In the genomic region with DNA sequence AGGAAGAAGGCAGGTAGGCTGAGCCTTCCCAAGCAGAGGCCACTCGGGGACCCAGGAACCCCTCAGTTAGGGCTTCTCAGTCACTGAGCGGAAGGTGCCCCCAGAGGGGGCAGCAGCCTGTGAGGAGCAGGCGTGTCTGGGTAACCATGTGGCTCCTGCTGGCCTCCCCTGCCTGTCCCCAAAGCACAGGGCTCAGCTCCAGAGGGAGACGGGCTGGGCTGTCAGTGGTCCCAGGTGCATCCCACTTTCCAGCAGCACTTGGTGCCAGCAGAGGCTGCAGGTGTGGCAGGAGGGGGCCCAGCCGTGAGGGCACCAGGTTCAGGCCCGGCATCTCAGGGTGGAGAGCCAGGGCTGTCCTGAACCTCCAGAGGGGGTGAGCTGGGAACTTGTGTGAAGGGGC, we compare ENCODE assay signal across 21 cellular contexts. TPM values are rescaled to one million over a fixed set of nuclear protein-coding genes. Genes with fewer than 3 reads are reported as not detected.
A peak's percentile ranks its signal among the peaks of the same experiment; 100 is the strongest.
DNase-seq lines count a peak whose midpoint lies in the region; ATAC-seq and TF ChIP-seq lines count a peak whose summit lies in the region.
"Had no signal": no experiment of that assay in that cellular context is flagged by ENCODE, and none has a peak within 500 bp of the region (broad histone marks: within the 10 kb centered on the region; RNA-seq: fewer than 3 reads in every experiment).

No MANE protein-coding gene starts in this region.

- no peaks in the 10 kb centered on the region for H3K9me3 ChIP-seq in CD8-positive, alpha-beta T cell (ENCODE audit: low read length)
- peaks cover 3% of the 10 kb centered on the region for H3K9me3 ChIP-seq in WERI-Rb-1 (ENCODE audit: severe bottlenecking)
- H3K9me3 ChIP-seq: Peyer's patch had no signal

- ATAC-seq in CD8-positive, alpha-beta T cell: no peak
- ATAC-seq in stimulated activated effector memory CD8-positive, alpha-beta T cell treated with anti-CD3 and anti-CD28 coated beads, Interleukin-12 subunit alpha, Interleukin-12 subunit beta, amount 100 ng/mL, for 72 hours: no peak
- no peak for ATAC-seq in HG02678 (IDR thresholded peaks at IDR 0.05; ENCODE audit: unreplicated experiment)
- ATAC-seq: HCT116, Right ventricle myocardium inferior had no signal

- no peak overlapping the region for H3K4me3 ChIP-seq in CD8-positive, alpha-beta T cell (ENCODE audit: low read depth, low read length)
- no peak overlapping the region for H3K4me3 ChIP-seq in WERI-Rb-1 (ENCODE audit: low read depth, low read length)
- H3K4me3 ChIP-seq: Peyer's patch had no signal

- H3K27me3 ChIP-seq in CD8-positive, alpha-beta T cell (ENCODE audit: insufficient read depth, low read length): no peaks in the 10 kb centered on the region
- no peaks in the 10 kb centered on the region for H3K27me3 ChIP-seq in WERI-Rb-1 (ENCODE audit: insufficient read depth, low read depth, severe bottlenecking)
- H3K27me3 ChIP-seq: Peyer's patch had no signal

- no peaks in the 10 kb centered on the region for H3K9me3 Mint-ChIP-seq in activated naive CD4-positive, alpha-beta T cell treated with anti-CD3 and anti-CD28 coated beads for 36 hours
- no peaks in the 10 kb centered on the region for H3K9me3 Mint-ChIP-seq in CD8-positive, alpha-beta T cell
- no peaks in the 10 kb centered on the region for H3K9me3 Mint-ChIP-seq in stimulated activated effector memory CD8-positive, alpha-beta T cell treated with anti-CD3 and anti-CD28 coated beads, Interleukin-12 subunit alpha, Interleukin-12 subunit beta, amount 100 ng/mL, for 72 hours
- H3K9me3 Mint-ChIP-seq in activated CD4-positive, alpha-beta memory T cell treated with anti-CD3 and anti-CD28 coated beads for 36 hours: no peaks in the 10 kb centered on the region
- H3K9me3 Mint-ChIP-seq: CD4-positive, alpha-beta T cell; IgD-negative memory B cell had no signal

- intact Hi-C loops in activated naive CD4-positive, alpha-beta T cell treated with anti-CD3 and anti-CD28 coated beads for 36 hours (cut with micrococcal nuclease): no loop called here
- intact Hi-C loops in CD8-positive, alpha-beta T cell (cut with DNase I, micrococcal nuclease): no loop called here
- intact Hi-C loops in activated CD4-positive, alpha-beta memory T cell treated with anti-CD3 and anti-CD28 coated beads for 36 hours (cut with micrococcal nuclease): no loop called here

- H3K4me1 ChIP-seq in CD8-positive, alpha-beta T cell (ENCODE audit: insufficient read depth, low read length): peaks cover 5% of the 10 kb centered on the region

- DNase-seq in activated naive CD4-positive, alpha-beta T cell treated with anti-CD3 and anti-CD28 coated beads for 36 hours: no peak
- DNase-seq in activated naive CD4-positive, alpha-beta T cell treated with Interleukin-2 at 50 U/mL for 16 hours: no peak
- no peak for DNase-seq in CD8-positive, alpha-beta T cell
- DNase-seq in WERI-Rb-1: no peak
- no peak for DNase-seq in stimulated activated effector memory CD8-positive, alpha-beta T cell treated with anti-CD3 and anti-CD28 coated beads, Interleukin-12 subunit alpha, Interleukin-12 subunit beta, amount 100 ng/mL, for 72 hours (ENCODE audit: low spot score in 2 of 2)
- no peak for DNase-seq in activated CD4-positive, alpha-beta memory T cell treated with anti-CD3 and anti-CD28 coated beads for 36 hours
- DNase-seq: CD4-positive, alpha-beta T cell; GOT3; Kasumi-1; NCI-H1417; NCI-H1694 treated with DMSO at 0.1 percent for 48 hours; NCI-H2081 treated with DMSO at 0.1 percent for 48 hours; NCI-H2171 treated with DMSO at 0.1 percent for 48 hours; NCI-H524 treated with DMSO at 0.1 percent for 48 hours; NCI-H82; Peyer's patch had no signal

- no peaks in the 10 kb centered on the region for H3K4me1 Mint-ChIP-seq in activated naive CD4-positive, alpha-beta T cell treated with anti-CD3 and anti-CD28 coated beads for 36 hours (ENCODE audit: low read depth)
- no peaks in the 10 kb centered on the region for H3K4me1 Mint-ChIP-seq in CD8-positive, alpha-beta T cell (ENCODE audit: low read depth)
- no peaks in the 10 kb centered on the region for H3K4me1 Mint-ChIP-seq in stimulated activated effector memory CD8-positive, alpha-beta T cell treated with anti-CD3 and anti-CD28 coated beads, Interleukin-12 subunit alpha, Interleukin-12 subunit beta, amount 100 ng/mL, for 72 hours
- H3K4me1 Mint-ChIP-seq in activated CD4-positive, alpha-beta memory T cell treated with anti-CD3 and anti-CD28 coated beads for 36 hours (ENCODE audit: low read depth): no peaks in the 10 kb centered on the region
- H3K4me1 Mint-ChIP-seq: IgD-negative memory B cell had no signal

- H3K36me3 ChIP-seq in CD8-positive, alpha-beta T cell (ENCODE audit: insufficient read depth, low read length): peaks cover 42% of the 10 kb centered on the region
- peaks cover 56% of the 10 kb centered on the region for H3K36me3 ChIP-seq in WERI-Rb-1

- POLR2A ChIA-PET in CD8-positive, alpha-beta T cell (lab: Charles Lee): no interaction called here
- POLR2A ChIA-PET in activated CD4-positive, alpha-beta memory T cell treated with anti-CD3 and anti-CD28 coated beads for 36 hours (lab: Charles Lee): interaction anchor here (1.2 to 2.4 kb wide), 2 partner anchors 13 to 32 kb away, joined by 3 to 8 read pairs; a partner anchor contains a TSS

- H3K27me3 Mint-ChIP-seq in activated naive CD4-positive, alpha-beta T cell treated with anti-CD3 and anti-CD28 coated beads for 36 hours (ENCODE audit: low read depth): no peaks in the 10 kb centered on the region
- H3K27me3 Mint-ChIP-seq in CD8-positive, alpha-beta T cell (ENCODE audit: low read depth): no peaks in the 10 kb centered on the region
- H3K27me3 Mint-ChIP-seq in activated CD4-positive, alpha-beta memory T cell treated with anti-CD3 and anti-CD28 coated beads for 36 hours: no peaks in the 10 kb centered on the region
- H3K27me3 Mint-ChIP-seq: CD4-positive, alpha-beta T cell; IgD-negative memory B cell had no signal

- peak overlapping the region; percentile 54 for H3K27ac Mint-ChIP-seq in activated naive CD4-positive, alpha-beta T cell treated with anti-CD3 and anti-CD28 coated beads for 36 hours
- H3K27ac Mint-ChIP-seq in CD8-positive, alpha-beta T cell: peak overlapping the region; percentile 55
- peak overlapping the region; percentile 71 for H3K27ac Mint-ChIP-seq in stimulated activated effector memory CD8-positive, alpha-beta T cell treated with anti-CD3 and anti-CD28 coated beads, Interleukin-12 subunit alpha, Interleukin-12 subunit beta, amount 100 ng/mL, for 72 hours
- no peak overlapping the region for H3K27ac Mint-ChIP-seq in activated CD4-positive, alpha-beta memory T cell treated with anti-CD3 and anti-CD28 coated beads for 36 hours
- H3K27ac Mint-ChIP-seq: CD4-positive, alpha-beta T cell; IgD-negative memory B cell had no signal

- no peak for TF ChIP-seq CTCF in CD8-positive, alpha-beta T cell (IDR thresholded peaks at IDR 0.05)
- no peak for TF ChIP-seq CTCF in WERI-Rb-1 (IDR thresholded peaks at IDR 0.05; ENCODE audit: low read depth, low read length)

- H3K27ac ChIP-seq in CD8-positive, alpha-beta T cell (ENCODE audit: low read depth, low read length): no peak overlapping the region
- peak overlapping the region; percentile 11; the same call in 1 of the 2 replicates for H3K27ac ChIP-seq in WERI-Rb-1
- H3K27ac ChIP-seq: Peyer's patch had no signal

- peaks cover 36% of the 10 kb centered on the region for H3K36me3 Mint-ChIP-seq in activated naive CD4-positive, alpha-beta T cell treated with anti-CD3 and anti-CD28 coated beads for 36 hours (ENCODE audit: low read depth)
- H3K36me3 Mint-ChIP-seq in CD8-positive, alpha-beta T cell: peaks cover 47% of the 10 kb centered on the region
- H3K36me3 Mint-ChIP-seq in stimulated activated effector memory CD8-positive, alpha-beta T cell treated with anti-CD3 and anti-CD28 coated beads, Interleukin-12 subunit alpha, Interleukin-12 subunit beta, amount 100 ng/mL, for 72 hours: peaks cover 67% of the 10 kb centered on the region
- H3K36me3 Mint-ChIP-seq in activated CD4-positive, alpha-beta memory T cell treated with anti-CD3 and anti-CD28 coated beads for 36 hours: peaks cover 28% of the 10 kb centered on the region

- H3K4me3 Mint-ChIP-seq in activated naive CD4-positive, alpha-beta T cell treated with anti-CD3 and anti-CD28 coated beads for 36 hours: no peak overlapping the region
- H3K4me3 Mint-ChIP-seq in CD8-positive, alpha-beta T cell: no peak overlapping the region
- H3K4me3 Mint-ChIP-seq in stimulated activated effector memory CD8-positive, alpha-beta T cell treated with anti-CD3 and anti-CD28 coated beads, Interleukin-12 subunit alpha, Interleukin-12 subunit beta, amount 100 ng/mL, for 72 hours: no peak overlapping the region
- H3K4me3 Mint-ChIP-seq in activated CD4-positive, alpha-beta memory T cell treated with anti-CD3 and anti-CD28 coated beads for 36 hours: no peak overlapping the region
- H3K4me3 Mint-ChIP-seq: CD4-positive, alpha-beta T cell; IgD-negative memory B cell had no signal

- CTCF ChIA-PET in activated naive CD4-positive, alpha-beta T cell treated with anti-CD3 and anti-CD28 coated beads for 36 hours (lab: Charles Lee): interaction anchor here (1.2 to 2.2 kb wide), 3 partner anchors 20 to 66 kb away, joined by 3 to 19 read pairs (median 5); no protein-coding TSS in a partner anchor
- CTCF ChIA-PET in CD8-positive, alpha-beta T cell (lab: Charles Lee): interaction anchor here (2.8 to 9.8 kb wide), 3 partner anchors 50 to 157 kb away, joined by 14 to 220 read pairs (median 35); no protein-coding TSS in a partner anchor
- CTCF ChIA-PET in activated CD4-positive, alpha-beta memory T cell treated with anti-CD3 and anti-CD28 coated beads for 36 hours (lab: Charles Lee): interaction anchor here (1.0 to 2.9 kb wide), 3 partner anchors 24 to 65 kb away, joined by 3 to 27 read pairs (median 8); no protein-coding TSS in a partner anchor

RNA-seq across cellular contexts. Expression of a gene that starts 22.7 kb away (rescaled TPM):
- total RNA-seq in activated naive CD4-positive, alpha-beta T cell treated with anti-CD3 and anti-CD28 coated beads for 36 hours: 100 to 1,000 TPM; 246 to 264 TPM
- 100 to 1,000 TPM; 131 to 137 TPM for total RNA-seq in CD8-positive, alpha-beta T cell
- 100 to 1,000 TPM; 194 to 201 TPM for total RNA-seq in activated CD4-positive, alpha-beta memory T cell treated with anti-CD3 and anti-CD28 coated beads for 36 hours

RNA-seq across cellular contexts. Expression of a gene that starts 22.9 kb away (rescaled TPM):
- 10 to 100 TPM; 19.0 to 19.8 TPM for total RNA-seq in activated naive CD4-positive, alpha-beta T cell treated with anti-CD3 and anti-CD28 coated beads for 36 hours
- 10 to 100 TPM; 14.5 to 14.8 TPM for total RNA-seq in CD8-positive, alpha-beta T cell
- total RNA-seq in activated CD4-positive, alpha-beta memory T cell treated with anti-CD3 and anti-CD28 coated beads for 36 hours: 10 to 100 TPM; 16.2 to 18.1 TPM

RNA-seq across cellular contexts. Expression of a gene that starts 31.9 kb away (rescaled TPM):
- total RNA-seq in activated naive CD4-positive, alpha-beta T cell treated with anti-CD3 and anti-CD28 coated beads for 36 hours: 10 to 100 TPM; 75.4 to 77.1 TPM
- 10 to 100 TPM; 61.2 to 62.6 TPM for total RNA-seq in CD8-positive, alpha-beta T cell
- total RNA-seq in activated CD4-positive, alpha-beta memory T cell treated with anti-CD3 and anti-CD28 coated beads for 36 hours: 100 to 1,000 TPM; 103 to 106 TPM

RNA-seq across cellular contexts. Expression of a gene that starts 49.1 kb away (rescaled TPM):
- under 1 TPM; 0.27 to 0.52 TPM for total RNA-seq in activated naive CD4-positive, alpha-beta T cell treated with anti-CD3 and anti-CD28 coated beads for 36 hours
- total RNA-seq in CD8-positive, alpha-beta T cell: not detected
- under 1 TPM; 0.21 to 0.27 TPM for total RNA-seq in activated CD4-positive, alpha-beta memory T cell treated with anti-CD3 and anti-CD28 coated beads for 36 hours
- total RNA-seq: OCI-LY7 had no signal

RNA-seq across cellular contexts. Expression of a gene that starts 59.9 kb away (rescaled TPM):
- 1 to 10 TPM; 2.6 to 3.0 TPM for total RNA-seq in activated naive CD4-positive, alpha-beta T cell treated with anti-CD3 and anti-CD28 coated beads for 36 hours
- total RNA-seq in CD8-positive, alpha-beta T cell: 1 to 10 TPM; 1.8 to 1.9 TPM
- total RNA-seq in activated CD4-positive, alpha-beta memory T cell treated with anti-CD3 and anti-CD28 coated beads for 36 hours: 1 to 10 TPM; 1.3 to 1.4 TPM
